In genomic region chr16:3857189-3858013, GRCh38 we compare ENCODE assay signal across 9 cellular contexts. TPM values are rescaled to one million over a fixed set of nuclear protein-coding genes. Genes with fewer than 3 reads are reported as not detected.
A peak's percentile ranks its signal among the peaks of the same experiment; 100 is the strongest.
DNase-seq lines count a peak whose midpoint lies in the region; ATAC-seq, FAIRE-seq and TF ChIP-seq lines count a peak whose summit lies in the region.
"Had no signal": no experiment of that assay in that cellular context is flagged by ENCODE, and none has a peak within 500 bp of the region (broad histone marks: within the 10 kb centered on the region; RNA-seq: fewer than 3 reads in every experiment).

No MANE protein-coding gene starts in this region.

- H3K27ac Mint-ChIP-seq in CD14-positive monocyte (peak overlapping the region; percentile 92 to 98 (median 95)), mesothelial cell of epicardium (peak overlapping the region; percentile 71)
- H3K27ac Mint-ChIP-seq: activated CD4-positive, alpha-beta T cell treated with anti-CD3 and anti-CD28 coated beads, Interleukin-2, amount 10 ng/mL, durations not matched to agents 7 days and 5 days had no signal

- SMC1A ChIA-PET in GM12878 (lab: Charles Lee; ENCODE audit: uncharacterized antibody, unreplicated experiment) = interaction anchor here (0.7 to 13.4 kb wide), 5 partner anchors 9 to 106 kb away, joined by 3 to 160 read pairs (median 3); no protein-coding TSS in a partner anchor

- H3K4me1 Mint-ChIP-seq in CD14-positive monocyte = peaks cover 97% of the 10 kb centered on the region
- H3K4me1 Mint-ChIP-seq in mesothelial cell of epicardium = peaks cover 43% of the 10 kb centered on the region

- intact Hi-C loops in CD14-positive monocyte (cut with micrococcal nuclease) = loop anchor here in 1 of 2 donors (2.0 kb wide), 1 partner anchor 21 kb away; no protein-coding TSS in a partner anchor
- intact Hi-C loops in GM12878 (cut with micrococcal nuclease; ENCODE audit: unreplicated experiment) = loop anchor here (5.0 kb wide), 1 partner anchor 40 kb away; no protein-coding TSS in a partner anchor

- 62% methylated on average over 12 of the region's 12 CpGs for WGBS in GM12878 (ENCODE audit: insufficient coverage, insufficient replicate concordance, low lambda C conversion rate, missing lambda C conversion rate)

- in situ Hi-C loops in GM12878 (cut with MboI) = no loop called here

- RAD21 ChIA-PET in GM12878 (lab: Charles Lee; ENCODE audit: unreplicated experiment) = interaction anchor here (1.1 to 2.4 kb wide), 5 partner anchors 15 to 85 kb away, joined by 3 to 9 read pairs (median 4); no protein-coding TSS in a partner anchor

- ATAC-seq in HG02938 (IDR thresholded peaks at IDR 0.05; ENCODE audit: unreplicated experiment) (peak; percentile 51), GM12878 (peak; percentile 65), HG03571 (IDR thresholded peaks at IDR 0.05; ENCODE audit: unreplicated experiment) (no peak), GM21360 (IDR thresholded peaks at IDR 0.05; ENCODE audit: unreplicated experiment) (no peak)

- H3K36me3 ChIP-seq in GM12878 (ENCODE audit: control insufficient read depth in 2 of 2, insufficient read depth in 2 of 2, low read length in 1 of 2) = peaks cover 4 to 8% of the 10 kb centered on the region in 2 experiments; a peak in 3 of 4 replicates

- BruUV-seq in GM12878 (replicated peaks; lab: Mats Ljungman, UMichigan) = no TSS peak

- TF ChIP-seq CTCF in CD14-positive monocyte (IDR thresholded peaks at IDR 0.05) (no peak), GM12878 (IDR thresholded peaks at IDR 0.05 in 2 of 3, conservative IDR thresholded peaks at IDR 0.05 in 1 of 3; ENCODE audit: control insufficient read depth in 2 of 3, extremely low read depth in 1 of 3, insufficient read depth in 1 of 3, low read depth in 3 of 3, low read length in 3 of 3) (no peak), mesothelial cell of epicardium (IDR thresholded peaks at IDR 0.05; ENCODE audit: unreplicated experiment) (no peak)

- no peaks in the 10 kb centered on the region for H3K27me3 ChIP-seq in GM12878 (replicated peaks in 1 of 2; ENCODE audit: control insufficient read depth in 2 of 2, insufficient read depth in 2 of 2, low read length in 1 of 2)

- H3K4me3 Mint-ChIP-seq in CD14-positive monocyte (peak overlapping the region; percentile 71 to 92), mesothelial cell of epicardium (no peak overlapping the region)
- H3K4me3 Mint-ChIP-seq: activated CD4-positive, alpha-beta T cell treated with anti-CD3 and anti-CD28 coated beads, Interleukin-2, amount 10 ng/mL, durations not matched to agents 7 days and 5 days had no signal

- H3K79me2 ChIP-seq in GM12878 (ENCODE audit: control insufficient read depth, insufficient read depth, low read length) = peaks cover 89% of the 10 kb centered on the region

- peak overlapping the region; percentile 60 for H3K27ac ChIP-seq in GM12878 (ENCODE audit: control insufficient read depth, insufficient read depth)

- CTCF ChIA-PET in GM12878 (lab: Yijun Ruan, JAX) = interaction anchor here (0.9 to 2.1 kb wide), 5 partner anchors 9 to 397 kb away, joined by 3 to 8 read pairs (median 4); no protein-coding TSS in a partner anchor

- H3K27me3 Mint-ChIP-seq in CD14-positive monocyte (ENCODE audit: low read depth in 3 of 3) (peaks cover 0 to 4% (median 0%) of the 10 kb centered on the region in 3 donors), mesothelial cell of epicardium (ENCODE audit: low read depth) (no peaks in the 10 kb centered on the region)
- H3K27me3 Mint-ChIP-seq: activated CD4-positive, alpha-beta T cell treated with anti-CD3 and anti-CD28 coated beads, Interleukin-2, amount 10 ng/mL, durations not matched to agents 7 days and 5 days had no signal

- DNase-seq in CD14-positive monocyte (ENCODE audit: low spot score) (peak; percentile 77), GM12878 (ENCODE audit: low read depth, low spot score) (peak; percentile 42), mesothelial cell of epicardium (ENCODE audit: low spot score in 2 of 2, unreplicated experiment in 2 of 2) (no peak), 8988T (no peak)
- DNase-seq in stimulated activated CD4-positive, alpha-beta T cell treated with anti-CD3 and anti-CD28 coated beads, Interleukin-4, amount 100 ng/mL, for 24 hours = no peak
- DNase-seq: activated CD4-positive, alpha-beta T cell treated with anti-CD3 and anti-CD28 coated beads, Interleukin-2, amount 10 ng/mL, durations not matched to agents 7 days and 5 days had no signal

- H3K36me3 Mint-ChIP-seq in CD14-positive monocyte = peaks cover 6 to 15% of the 10 kb centered on the region in 2 donors
- H3K36me3 Mint-ChIP-seq in mesothelial cell of epicardium = peaks cover 3% of the 10 kb centered on the region

- no peak overlapping the region for H3K9ac ChIP-seq in GM12878 (ENCODE audit: control insufficient read depth, insufficient read depth, low read length)

- peak overlapping the region; percentile 67 for H3K4me2 ChIP-seq in GM12878 (ENCODE audit: control insufficient read depth, insufficient read depth)

- H2AFZ ChIP-seq in GM12878 (ENCODE audit: control insufficient read depth, low read depth, low read length) = no peak overlapping the region

- peaks cover 8% of the 10 kb centered on the region; the same call in 1 of the 2 replicates for H4K20me1 ChIP-seq in GM12878 (ENCODE audit: control insufficient read depth, insufficient read depth)

- H3K4me1 ChIP-seq in GM12878 (ENCODE audit: control insufficient read depth, insufficient read depth, low read length) = peaks cover 62% of the 10 kb centered on the region

- no peak for TF ChIP-seq RAD21 in GM12878 (IDR thresholded peaks at IDR 0.05; ENCODE audit: insufficient read depth, low read depth, low read length)

- H3K4me3 ChIP-seq in GM12878 = 0 out of 2 replicates have a peak overlapping the region, but pooled peaks have one; percentile 29

- peak in 1 of 2 experiments; percentile 68; a peak in 2 of 4 replicates for TF ChIP-seq EP300 in GM12878 (IDR thresholded peaks at IDR 0.05; ENCODE audit: borderline replicate concordance in 1 of 2, control insufficient read depth in 1 of 2, low read depth in 2 of 2, low read length in 2 of 2)

- no peak for FAIRE-seq in GM12878 (lab: Jason Lieb, UNC)

- H3K9me3 ChIP-seq in GM12878 (replicated peaks; ENCODE audit: control insufficient read depth, insufficient read depth, low read length) = no peaks in the 10 kb centered on the region

- no peak for TF ChIP-seq POLR2A in GM12878 (IDR thresholded peaks at IDR 0.05; ENCODE audit: low read depth, low read length)

- POLR2A ChIA-PET in GM12878 (lab: Charles Lee) = interaction anchor here (0.7 to 1.8 kb wide), 3 partner anchors 10 to 22 kb away, joined by 3 to 7 read pairs (median 3); no protein-coding TSS in a partner anchor

- no peaks in the 10 kb centered on the region for H3K9me3 Mint-ChIP-seq in CD14-positive monocyte
- no peaks in the 10 kb centered on the region for H3K9me3 Mint-ChIP-seq in mesothelial cell of epicardium
- H3K9me3 Mint-ChIP-seq: activated CD4-positive, alpha-beta T cell treated with anti-CD3 and anti-CD28 coated beads, Interleukin-2, amount 10 ng/mL, durations not matched to agents 7 days and 5 days had no signal

TF ChIP-seq in GM12878, 131 proteins besides CTCF, POLR2A, EP300 and RAD21 (continues in another document):
- TF ChIP-seq NFYA (IDR thresholded peaks at IDR 0.05; ENCODE audit: borderline replicate concordance, low read depth, low read length) (no peak), MEF2B (IDR thresholded peaks at IDR 0.05; ENCODE audit: partially characterized antibody, poor library complexity, severe bottlenecking) (peak; percentile 44), TCF12 (IDR thresholded peaks at IDR 0.05; ENCODE audit: low read depth, low read length) (peak; percentile 72; the same call in 1 of the 2 replicates), MEF2A (IDR thresholded peaks at IDR 0.05; ENCODE audit: insufficient read depth, low read depth, low read length) (0 out of 2 replicates have a peak, but pooled peaks have one; percentile 35), RAD51 (IDR thresholded peaks at IDR 0.05) (no peak)

RNA-seq across cellular contexts. Expression of gene CREBBP, which starts 23.1 kb away (rescaled TPM):
- 1 to 10 TPM; 2.1 to 6.2 TPM for polyA plus RNA-seq in CD14-positive monocyte
- 81.9 and 88.7 TPM in 2 replicates for total RNA-seq in GM12878 (2013; cell fraction: nucleolus; rRNA removed)
- total RNA-seq in GM12878 (2014; rRNA removed) = 9.8 and 11.2 TPM in 2 replicates
- total RNA-seq in GM12878 (2014; rRNA removed; fragmentation: Illumina TruSeq; extraction: Trizol) = 7.5 and 8.7 TPM in 2 replicates
- 26.7 and 32.7 TPM in 2 replicates for total RNA-seq in GM12878 (2021)
- 8.6 TPM for polyA plus RNA-seq in GM12878 (2011; ENCODE audit: low read depth)
- 2.9 and 5.0 TPM in 2 replicates for polyA plus RNA-seq in GM12878 (2011; rRNA removed)
- polyA plus RNA-seq in GM12878 (2011; cell fraction: cytosol; rRNA removed) = 4.2 and 6.9 TPM in 2 replicates
- 16.3 and 21.2 TPM in 2 replicates for polyA plus RNA-seq in GM12878 (2011; cell fraction: nucleus; rRNA removed)
- 15.3 and 22.5 TPM in 2 replicates for polyA plus RNA-seq in GM12878 (2012)
- polyA plus RNA-seq in GM12878 (2014; fragmentation: Illumina TruSeq; extraction: Trizol) = 13.9 and 19.4 TPM in 2 replicates
- 1 to 10 TPM; 3.4 to 3.8 TPM for polyA plus RNA-seq in GM12878 (2014; fragmentation: Nextera tagmentation; extraction: Ambion mirVana)
- polyA plus RNA-seq in GM12878 (2014; rRNA removed) = 14.1 and 16.9 TPM in 2 replicates
- polyA plus RNA-seq in GM12878 (2016; fragmentation: Nextera tagmentation; extraction: Ambion mirVana) = 1 to 10 TPM; 6.6 to 8.3 TPM
- 19.5 and 29.1 TPM in 2 replicates for polyA minus RNA-seq in GM12878 (2011; rRNA and poly(A)+ RNA removed)
- polyA minus RNA-seq in GM12878 (2011; cell fraction: cytosol; rRNA and poly(A)+ RNA removed) = 15.9 and 16.2 TPM in 2 replicates
- 23.0 and 57.8 TPM in 2 replicates for polyA minus RNA-seq in GM12878 (2011; cell fraction: nucleus; rRNA and poly(A)+ RNA removed)
- 141 to 151 TPM (median 148 TPM) in 3 replicates for total RNA-seq in mesothelial cell of epicardium

Comparison
In these comparisons a context has a peak if more than half of its experiments do, and no peak if none do; other contexts are left out.
1. DNase-seq: peak in CD14-positive monocyte (single experiment) and GM12878 (single experiment); none in mesothelial cell of epicardium (0 of 2), stimulated activated CD4-positive, alpha-beta T cell treated with anti-CD3 and anti-CD28 coated beads, Interleukin-4, amount 100 ng/mL, for 24 hours (single experiment) and 8988T (single experiment).
2. ATAC-seq: peak in HG02938 (single experiment) and GM12878 (single experiment); none in HG03571 (single experiment) and GM21360 (single experiment).